20 cellular contexts compared by ENCODE assay signal in the genomic region with DNA sequence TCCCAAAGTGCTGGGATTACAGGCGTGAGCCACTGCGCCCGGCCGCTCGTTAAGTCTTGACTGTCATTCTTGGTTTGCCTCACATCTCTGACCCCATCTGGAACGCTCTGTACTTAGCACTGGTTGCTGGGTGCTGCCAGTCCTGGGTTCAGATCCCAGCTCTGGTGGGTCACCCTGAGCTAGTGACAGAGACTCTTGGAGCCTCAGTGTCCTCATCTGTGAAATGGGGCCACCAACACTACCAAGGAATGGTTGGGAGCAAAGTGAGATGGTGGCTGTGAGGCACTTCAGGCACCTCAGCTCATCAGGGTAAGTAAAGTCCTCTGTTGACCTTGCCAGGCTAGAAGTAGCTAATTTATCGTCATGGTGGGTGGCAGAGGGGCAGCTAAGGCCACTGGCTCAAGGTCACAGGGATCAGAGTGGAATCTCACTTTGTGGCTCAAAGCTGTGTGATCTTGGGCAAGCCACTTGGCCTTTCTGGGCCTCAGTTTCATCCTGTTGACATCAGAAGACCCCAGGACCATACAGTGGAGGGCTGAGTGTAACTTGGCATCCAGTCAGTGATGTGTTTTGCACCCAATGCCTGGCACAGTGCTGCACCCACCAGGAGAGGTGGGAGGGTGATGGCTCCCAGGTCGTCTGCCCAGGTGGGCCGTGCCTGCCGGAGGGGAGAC. TPM values are rescaled to one million over a fixed set of nuclear protein-coding genes. Genes with fewer than 3 reads are reported as not detected.
DNase-seq lines count a peak whose midpoint lies in the region; ATAC-seq, FAIRE-seq and TF ChIP-seq lines count a peak whose summit lies in the region.
"Had no signal": no experiment of that assay in that cellular context is flagged by ENCODE, and none has a peak within 500 bp of the region (broad histone marks: within the 10 kb centered on the region; RNA-seq: fewer than 3 reads in every experiment).

No MANE protein-coding gene starts in this region.

- H2AK9ac ChIP-seq in IMR-90 (replicated peaks; ENCODE audit: low read depth, low read length, poor library complexity): peak overlapping the region; percentile 76

- ATAC-seq in IMR-90 (ENCODE audit: low read depth): no peak
- no peak for ATAC-seq in GM18868 (IDR thresholded peaks at IDR 0.05; ENCODE audit: unreplicated experiment)
- ATAC-seq: HCT116 had no signal

- H3K79me1 ChIP-seq in IMR-90 (ENCODE audit: low read depth in 1 of 2, low read length in 2 of 2): no peaks in the 10 kb centered on the region
- H3K79me1 ChIP-seq in mesenchymal stem cell (replicated peaks; ENCODE audit: low read length, poor library complexity, severe bottlenecking): no peaks in the 10 kb centered on the region

- TF ChIP-seq RAD21 in IMR-90 (IDR thresholded peaks at IDR 0.05; ENCODE audit: low read length): no peak

- dilution Hi-C loops in IMR-90 (cut with HindIII; ENCODE audit: low sequenced_read_pairs, unreplicated experiment): no loop called here

- H3K23ac ChIP-seq in IMR-90 (ENCODE audit: low read depth, low read length) (no peak overlapping the region), mesenchymal stem cell (ENCODE audit: low read length in 2 of 2) (no peak overlapping the region)

- peak; percentile 44 for FAIRE-seq in HTR-8/SVneo (lab: Jason Lieb, UNC)
- FAIRE-seq: GM12891, GM18507 had no signal

- H3K4me1 ChIP-seq in IMR-90 (ENCODE audit: control insufficient read depth, insufficient read depth, low read length) (peaks cover 2% of the 10 kb centered on the region; the same call in 1 of the 2 replicates), mesenchymal stem cell (ENCODE audit: control insufficient read depth, insufficient read depth, low read depth, low read length) (peaks cover 11% of the 10 kb centered on the region), PC-9 (replicated peaks; ENCODE audit: insufficient read depth) (0 out of 2 replicates have a peak, but pooled peaks cover under 1% of the 10 kb centered on the region)

- no peaks in the 10 kb centered on the region for H3F3A ChIP-seq in PC-9 (ENCODE audit: insufficient read depth, low read depth)

- H2BK5ac ChIP-seq in IMR-90 (ENCODE audit: low read depth, low read length, poor library complexity, severe bottlenecking) (no peak overlapping the region), mesenchymal stem cell (ENCODE audit: low read depth, low read length, poor library complexity, severe bottlenecking) (no peak overlapping the region)

- H2AFZ ChIP-seq in IMR-90 (replicated peaks; ENCODE audit: low read length, poor library complexity): no peak overlapping the region
- H2AFZ ChIP-seq in mesenchymal stem cell (ENCODE audit: low read depth, low read length): no peak overlapping the region
- H2AFZ ChIP-seq in PC-9: no peak overlapping the region
- H2AFZ ChIP-seq: GM23248 had no signal

- H3K9me1 ChIP-seq in IMR-90 (ENCODE audit: insufficient read depth, low read length): 0 out of 2 replicates have a peak, but pooled peaks cover 2% of the 10 kb centered on the region

- H3K79me2 ChIP-seq in PC-9 (ENCODE audit: low read depth): no peaks in the 10 kb centered on the region

- no peak overlapping the region for H2BK20ac ChIP-seq in IMR-90 (ENCODE audit: low read depth, low read length)

- no peak overlapping the region for H3K18ac ChIP-seq in IMR-90 (ENCODE audit: low read depth, low read length)
- H3K18ac ChIP-seq in mesenchymal stem cell (ENCODE audit: low read depth in 1 of 2, low read length in 2 of 2): peak overlapping the region in 1 of 2 experiments; percentile 8

- H2AK5ac ChIP-seq in IMR-90 (ENCODE audit: low read depth, low read length) (no peak overlapping the region; the same call in 1 of the 2 replicates), mesenchymal stem cell (ENCODE audit: low read length, severe bottlenecking) (peak overlapping the region; percentile 38)

- H4K8ac ChIP-seq in IMR-90 (ENCODE audit: low read depth in 2 of 2, low read length in 2 of 2) (no peak overlapping the region), mesenchymal stem cell (ENCODE audit: low read length) (no peak overlapping the region)

- H3K36me3 ChIP-seq in IMR-90 (ENCODE audit: control insufficient read depth, insufficient read depth, low read length) (no peaks in the 10 kb centered on the region), WERI-Rb-1 (no peaks in the 10 kb centered on the region), mesenchymal stem cell (ENCODE audit: control insufficient read depth in 1 of 2, insufficient read depth in 2 of 2, low read depth in 1 of 2, low read length in 2 of 2) (no peaks in the 10 kb centered on the region), PC-9 (ENCODE audit: low read depth) (no peaks in the 10 kb centered on the region)

- no peak overlapping the region for H4K5ac ChIP-seq in IMR-90 (ENCODE audit: low read depth, low read length)

- TF ChIP-seq POLR2A in IMR-90 (IDR thresholded peaks at IDR 0.05; ENCODE audit: low read depth, low read length): no peak

- H4K20me1 ChIP-seq in IMR-90 (ENCODE audit: insufficient read depth, low read length) (no peaks in the 10 kb centered on the region), PC-9 (ENCODE audit: insufficient read depth) (no peaks in the 10 kb centered on the region)

- H2BK15ac ChIP-seq in IMR-90 (ENCODE audit: low read depth, low read length) (no peak overlapping the region), mesenchymal stem cell (ENCODE audit: low read depth, poor library complexity, severe bottlenecking) (peak overlapping the region; percentile 65)

- H3K4ac ChIP-seq in IMR-90 (ENCODE audit: low read depth, low read length): no peak overlapping the region
- H3K4ac ChIP-seq in mesenchymal stem cell (ENCODE audit: low read depth in 1 of 2, low read length in 2 of 2): no peak overlapping the region

- H2BK12ac ChIP-seq in mesenchymal stem cell (ENCODE audit: low read length in 2 of 2): no peak overlapping the region

- 95% methylated on average over 6 of the region's 10 CpGs; no CpG with 5 or more reads in 1 of the 2 experiments for WGBS in IMR-90 (ENCODE audit: extremely low coverage in 2 of 2, insufficient read length in 1 of 2), 2 experiments
- WGBS in mesenchymal stem cell: 97% methylated on average over 10 of the region's 10 CpGs

- H3K9me2 ChIP-seq in PC-9 (ENCODE audit: insufficient read depth): no peaks in the 10 kb centered on the region

- no peaks in the 10 kb centered on the region for H3K9me3 ChIP-seq in IMR-90 (ENCODE audit: control insufficient read depth, insufficient read depth, low read length)
- H3K9me3 ChIP-seq in WERI-Rb-1 (ENCODE audit: severe bottlenecking): no peaks in the 10 kb centered on the region
- no peaks in the 10 kb centered on the region for H3K9me3 ChIP-seq in mesenchymal stem cell (ENCODE audit: control insufficient read depth, low read length)
- H3K9me3 ChIP-seq in PC-9 (ENCODE audit: insufficient read depth, low read depth): no peaks in the 10 kb centered on the region

- DNase-seq in HTR-8/SVneo (ENCODE audit: insufficient read length, low spot score) (no peak), IMR-90 (no peak), WERI-Rb-1 (peak; percentile 38), mesenchymal stem cell (no peak), PC-9 (no peak), Kasumi-1 (lab: John Stamatoyannopoulos, UW) (no peak), retina (no peak)
- DNase-seq: C1 segment of cervical spinal cord; Calu3; CD4-positive, alpha-beta memory T cell; COR-L47; DMS53; DMS79 treated with DMSO at 0.1 percent for 48 hours; GF-D8; GM23248; H9 had no signal

- H2BK120ac ChIP-seq in IMR-90 (ENCODE audit: low read depth, low read length): no peak overlapping the region
- H2BK120ac ChIP-seq in mesenchymal stem cell (ENCODE audit: low read depth, low read length): no peak overlapping the region

- no peak overlapping the region for H3K56ac ChIP-seq in IMR-90 (ENCODE audit: extremely low read depth, insufficient read depth, low read length)

- TF ChIP-seq CTCF in IMR-90 (conservative IDR thresholded peaks at IDR 0.05; ENCODE audit: low read depth, low read length): no peak
- TF ChIP-seq CTCF in WERI-Rb-1 (IDR thresholded peaks at IDR 0.05; ENCODE audit: low read depth, low read length): no peak
- no peak for TF ChIP-seq CTCF in PC-9 (conservative IDR thresholded peaks at IDR 0.05)

- CTCF ChIA-PET in IMR-90 (lab: Yijun Ruan, JAX) (interaction anchor here (1.8 kb wide), 1 partner anchor 87 kb away, joined by 12 read pairs; no protein-coding TSS in a partner anchor), PC-9 (lab: Charles Lee) (interaction anchor here (0.7 kb wide), 1 partner anchor 645 kb away, joined by 7 read pairs; no protein-coding TSS in a partner anchor)

- no peak overlapping the region for H3K9ac ChIP-seq in IMR-90 (ENCODE audit: low read depth, low read length)
- no peak overlapping the region for H3K9ac ChIP-seq in mesenchymal stem cell (ENCODE audit: low read length)
- H3K9ac ChIP-seq: GM23248 had no signal

- H3K4me3 ChIP-seq in IMR-90 (ENCODE audit: insufficient read depth, low read depth, low read length) (no peak overlapping the region), WERI-Rb-1 (ENCODE audit: low read depth, low read length) (no peak overlapping the region), mesenchymal stem cell (ENCODE audit: insufficient read depth in 1 of 2, low read depth in 1 of 2, low read length in 2 of 2) (no peak overlapping the region), PC-9 (no peak overlapping the region)
- H3K4me3 ChIP-seq: GM23248 had no signal

- POLR2A ChIA-PET in IMR-90 (lab: Charles Lee; ENCODE audit: unreplicated experiment) (no interaction called here), PC-9 (lab: Charles Lee; ENCODE audit: unreplicated experiment) (interaction anchor here (0.6 kb wide), 1 partner anchor 303 kb away, joined by 4 read pairs; no protein-coding TSS in a partner anchor)

- in situ Hi-C loops in IMR-90 (cut with MboI; ENCODE audit: low sequenced_read_pairs): no loop called here

- H3K4me2 ChIP-seq in IMR-90 (ENCODE audit: low read depth, low read length) (no peak overlapping the region), mesenchymal stem cell (ENCODE audit: low read length, poor library complexity, severe bottlenecking) (no peak overlapping the region), PC-9 (no peak overlapping the region)

- H3K27ac ChIP-seq in IMR-90 (ENCODE audit: insufficient read depth, low read length) (no peak overlapping the region), WERI-Rb-1 (peak overlapping the region; percentile 53), mesenchymal stem cell (ENCODE audit: low read length, poor library complexity, severe bottlenecking) (no peak overlapping the region), PC-9 (no peak overlapping the region)
- H3K27ac ChIP-seq: GM23248 had no signal

- H3K27me3 ChIP-seq in IMR-90 (ENCODE audit: control insufficient read depth, insufficient read depth, low read length): no peaks in the 10 kb centered on the region
- H3K27me3 ChIP-seq in WERI-Rb-1 (ENCODE audit: insufficient read depth, low read depth, severe bottlenecking): no peaks in the 10 kb centered on the region
- no peaks in the 10 kb centered on the region for H3K27me3 ChIP-seq in mesenchymal stem cell (ENCODE audit: control insufficient read depth in 1 of 2, insufficient read depth in 1 of 2, low read length in 2 of 2)
- no peaks in the 10 kb centered on the region for H3K27me3 ChIP-seq in PC-9 (ENCODE audit: insufficient read depth, low read depth)

- no TSS peak for BruUV-seq in IMR-90 (replicated peaks; lab: Mats Ljungman, UMichigan)
- no TSS peak for BruUV-seq in PC-9 (replicated peaks; lab: Mats Ljungman, UMichigan)

- intact Hi-C loops in IMR-90 (cut with micrococcal nuclease) (no loop called here), PC-9 (cut with micrococcal nuclease; ENCODE audit: unreplicated experiment) (loop anchor here (1.0 kb wide), 1 partner anchor 38 kb away; no protein-coding TSS in a partner anchor)

- H3K14ac ChIP-seq in IMR-90 (replicated peaks; ENCODE audit: low read depth, low read length) (no peak overlapping the region), mesenchymal stem cell (ENCODE audit: low read length in 2 of 2) (peak overlapping the region in 1 of 2 experiments; percentile 44)

- H4K91ac ChIP-seq in IMR-90 (ENCODE audit: insufficient read depth, low read depth, low read length) (0 out of 2 replicates have a peak overlapping the region, but pooled peaks have one; percentile 6), mesenchymal stem cell (ENCODE audit: low read length) (peak overlapping the region; percentile 52)

RNA-seq across cellular contexts. Expression of a gene that starts 46.7 kb away (rescaled TPM):
- total RNA-seq in IMR-90 (2012; rRNA removed): 20.1 and 41.4 TPM in 2 replicates
- polyA plus RNA-seq in IMR-90 (2012; rRNA removed): 128 and 138 TPM in 2 replicates
- polyA plus RNA-seq in IMR-90 (2012; cell fraction: cytosol; rRNA removed): 46.2 and 74.3 TPM in 2 replicates
- 37.1 and 141 TPM in 2 replicates for polyA plus RNA-seq in IMR-90 (2012; cell fraction: nucleus; rRNA removed; ENCODE audit: low replicate concordance)
- 292 TPM for polyA plus RNA-seq in mesenchymal stem cell (2013, experiment 1 of 2)
- polyA plus RNA-seq in mesenchymal stem cell (2013, experiment 2 of 2): 286 TPM
- 137 and 174 TPM in 2 replicates for total RNA-seq in PC-9 (2021)
